ENCODE assay signal across 12 cellular contexts in genomic region chr6:131060311-131060710, GRCh38. TPM values are rescaled to one million over a fixed set of nuclear protein-coding genes. Genes with fewer than 3 reads are reported as not detected.
DNase-seq lines count a peak whose midpoint lies in the region; ATAC-seq, FAIRE-seq and TF ChIP-seq lines count a peak whose summit lies in the region.
"Had no signal": no experiment of that assay in that cellular context is flagged by ENCODE, and none has a peak within 500 bp of the region (broad histone marks: within the 10 kb centered on the region; RNA-seq: fewer than 3 reads in every experiment).

No MANE protein-coding gene starts in this region.

- H2AFZ ChIP-seq in astrocyte (ENCODE audit: low read depth, low read length): no peak overlapping the region

- peak overlapping the region; percentile 93 for H3K4me2 ChIP-seq in A549
- peak overlapping the region; percentile 93 for H3K4me2 ChIP-seq in astrocyte (ENCODE audit: low read length)

- TF ChIP-seq RAD21 in A549 (conservative IDR thresholded peaks at IDR 0.05 in 1 of 2, IDR thresholded peaks at IDR 0.05 in 1 of 2): no peak

- TF ChIP-seq POLR2A in A549 (IDR thresholded peaks at IDR 0.05; ENCODE audit: low read length): no peak
- TF ChIP-seq POLR2A in heart left ventricle (IDR thresholded peaks at IDR 0.05): no peak

- H3K4me3 Mint-ChIP-seq in astrocyte (ENCODE audit: unreplicated experiment) (peak overlapping the region; percentile 84), memory B cell (no peak overlapping the region)

- TF ChIP-seq EP300 in A549 (IDR thresholded peaks at IDR 0.05): no peak

- intact Hi-C loops in heart left ventricle (cut with DNase I): loop anchor here in 6 of 10 donors (5.0 to 10.0 kb wide), 9 partner anchors 33 to 173 kb away; no protein-coding TSS in a partner anchor

- no peaks in the 10 kb centered on the region for H3K36me3 ChIP-seq in astrocyte (ENCODE audit: insufficient read depth, low read length)
- no peaks in the 10 kb centered on the region for H3K36me3 ChIP-seq in heart left ventricle
- H3K36me3 ChIP-seq: BE2C had no signal

- no peak for DNase-seq in A549 (ENCODE audit: low read depth in 1 of 2, low spot score in 1 of 2)
- peak; percentile 21 for DNase-seq in GM13977 (ENCODE audit: low spot score)
- peak; percentile 67 for DNase-seq in astrocyte (ENCODE audit: low read depth)
- no peak for DNase-seq in memory B cell (ENCODE audit: low spot score in 2 of 2)
- DNase-seq in heart left ventricle: no peak
- no peak for DNase-seq in NCI-H446 treated with DMSO at 0.1 percent for 48 hours (lab: John Stamatoyannopoulos, UW)
- no peak for DNase-seq in NCI-H2196 treated with DMSO at 0.1 percent for 48 hours (lab: John Stamatoyannopoulos, UW; ENCODE audit: unreplicated experiment)
- no peak for DNase-seq in DMS 273 treated with DMSO at 0.1 percent for 48 hours (lab: John Stamatoyannopoulos, UW)
- DNase-seq: activated CD4-positive, CD25-positive, alpha-beta regulatory T cell treated with anti-CD3 and anti-CD28 coated beads, Interleukin-2, amount 50 U/mL, for 72 hours; activated naive CD4-positive, alpha-beta T cell treated with anti-CD3 and anti-CD28 coated beads, Interleukin-2, amount 50 U/mL, for 16 hours; BE2C; NCI-H1930 had no signal

- peaks cover 56% of the 10 kb centered on the region for H3K79me2 ChIP-seq in astrocyte (ENCODE audit: insufficient read depth, low read length)

- no peak for FAIRE-seq in A549 (lab: Jason Lieb, UNC)
- no peak for FAIRE-seq in astrocyte (lab: Jason Lieb, UNC)

- peak overlapping the region; percentile 89 to 99 for H3K27ac ChIP-seq in A549
- no peak overlapping the region for H3K27ac ChIP-seq in astrocyte (ENCODE audit: low read depth, low read length)
- peak overlapping the region in 3 of 12 donors; percentile 3 to 12 (median 8) for H3K27ac ChIP-seq in heart left ventricle

- H3K4me1 Mint-ChIP-seq in astrocyte (ENCODE audit: low read depth, unreplicated experiment) (peaks cover 24% of the 10 kb centered on the region), memory B cell (peaks cover 23% of the 10 kb centered on the region)

- peak overlapping the region; percentile 97 for H3K4me3 ChIP-seq in A549
- no peak overlapping the region for H3K4me3 ChIP-seq in astrocyte (ENCODE audit: insufficient read depth, low read depth, low read length)
- H3K4me3 ChIP-seq in heart left ventricle: peak overlapping the region in 4 of 12 donors; percentile 66 to 94 (median 92)

- peaks cover 5% of the 10 kb centered on the region for H3K36me3 Mint-ChIP-seq in astrocyte (ENCODE audit: low read depth, unreplicated experiment)
- no peaks in the 10 kb centered on the region for H3K36me3 Mint-ChIP-seq in memory B cell

- no peak for ATAC-seq in A549
- ATAC-seq in memory B cell (ENCODE audit: low read depth): no peak
- no peak for ATAC-seq in heart left ventricle

- H3K27me3 ChIP-seq in astrocyte (ENCODE audit: insufficient read depth, low read length): no peaks in the 10 kb centered on the region
- no peaks in the 10 kb centered on the region for H3K27me3 ChIP-seq in heart left ventricle

- H3K27ac Mint-ChIP-seq in astrocyte (ENCODE audit: unreplicated experiment) (peak overlapping the region; percentile 89), memory B cell (peak overlapping the region; percentile 75)

- peaks cover 22% of the 10 kb centered on the region for H3K4me1 ChIP-seq in A549
- H3K4me1 ChIP-seq in astrocyte (ENCODE audit: insufficient read depth, low read length): peaks cover 32% of the 10 kb centered on the region
- peaks cover 0 to 31% (median 11%) of the 10 kb centered on the region in 12 donors for H3K4me1 ChIP-seq in heart left ventricle
- H3K4me1 ChIP-seq: BE2C had no signal

- TF ChIP-seq CTCF in A549 (IDR thresholded peaks at IDR 0.05) (no peak), GM13977 (IDR thresholded peaks at IDR 0.05; ENCODE audit: extremely low read depth, insufficient read depth, missing control alignments) (no peak), astrocyte (IDR thresholded peaks at IDR 0.05; ENCODE audit: insufficient read depth, low read depth, low read length) (no peak), heart left ventricle (IDR thresholded peaks at IDR 0.05) (no peak)

- H3K9me3 Mint-ChIP-seq in astrocyte (ENCODE audit: unreplicated experiment) (peaks cover 8% of the 10 kb centered on the region), memory B cell (peaks cover 4% of the 10 kb centered on the region)

- H3K9me3 ChIP-seq in A549 (peaks cover 21% of the 10 kb centered on the region), astrocyte (ENCODE audit: insufficient read depth, low read depth, low read length) (peaks cover 3% of the 10 kb centered on the region), heart left ventricle (peaks cover 0 to 19% (median 7%) of the 10 kb centered on the region in 12 donors)
- H3K9me3 ChIP-seq: BE2C had no signal

- in situ Hi-C loops in GM13977 (cut with MboI; ENCODE audit: low pct_unique_long_range_greater_than_20kb, low sequenced_read_pairs, unreplicated experiment): no loop called here

- CTCF ChIA-PET in A549 (lab: Yijun Ruan, JAX): interaction anchor here (1.5 to 1.6 kb wide), 2 partner anchors 45 to 57 kb away, joined by 3 to 4 read pairs; no protein-coding TSS in a partner anchor

- WGBS in A549 (ENCODE audit: missing lambda C conversion rate): 8% methylated on average over 3 of the region's 3 CpGs
- 71 to 80% (median 75%) methylated on average over 3 of the region's 3 CpGs for whole genome bisulfite sequencing in heart left ventricle, 4 donors

- peaks cover 13% of the 10 kb centered on the region for H4K20me1 ChIP-seq in astrocyte (ENCODE audit: insufficient read depth, low read length)

- H3K9ac ChIP-seq in astrocyte (ENCODE audit: low read length): peak overlapping the region; percentile 14

- H3K27me3 Mint-ChIP-seq in astrocyte (ENCODE audit: low read depth, unreplicated experiment): no peaks in the 10 kb centered on the region
- H3K27me3 Mint-ChIP-seq in memory B cell: no peaks in the 10 kb centered on the region

- POLR2A ChIA-PET in A549 (lab: Yijun Ruan, JAX): no interaction called here

TF ChIP-seq in A549, 52 proteins besides CTCF, POLR2A, EP300 and RAD21:
- TF ChIP-seq PBX3 (IDR thresholded peaks at IDR 0.05): no peak
- TF ChIP-seq ELK1 (IDR thresholded peaks at IDR 0.05; ENCODE audit: low read depth, low read length): no peak
- no peak for TF ChIP-seq TFCP2L1 (CRISPR knock-in tag; IDR thresholded peaks at IDR 0.05)
- TF ChIP-seq CHD4 (IDR thresholded peaks at IDR 0.05; ENCODE audit: borderline replicate concordance): no peak
- TF ChIP-seq MYC (IDR thresholded peaks at IDR 0.05; ENCODE audit: borderline replicate concordance, low read length): no peak

RNA-seq across cellular contexts. Expression of gene EPB41L2, which starts 2.7 kb away (rescaled TPM):
- polyA plus RNA-seq in A549 (2011; rRNA removed) (33.9 and 42.9 TPM in 2 replicates), A549 (2017; fragmentation: RNase III; extraction: RNeasy Plus Mini Kit Qiagen cat#74134 plus additional on column Dnase treatment) (50.3 to 59.9 TPM (median 56.3 TPM) in 3 replicates), heart left ventricle (10 to 100 TPM; 21.3 to 25.5 TPM)
- polyA plus RNA-seq in A549 (2012; cell fraction: cytosol; rRNA removed): 18.9 and 22.1 TPM in 2 replicates
- 23.5 and 43.7 TPM in 2 replicates for polyA plus RNA-seq in A549 (2012; cell fraction: nucleus; rRNA removed)
- polyA minus RNA-seq in A549 (2011; rRNA and poly(A)+ RNA removed): 43.1 and 60.3 TPM in 2 replicates
- total RNA-seq in astrocyte (120 and 136 TPM in 2 replicates), heart left ventricle (100 to 1,000 TPM in 1 of 9 donors, 10 to 100 TPM in 8; 41.0 to 115 (median 53.7) TPM)

Comparison
In these comparisons a context has a peak if more than half of its experiments do, and no peak if none do; other contexts are left out.
1. DNase-seq: peak in GM13977 (single experiment) and astrocyte (single experiment); none in A549 (0 of 2), memory B cell (0 of 2), heart left ventricle (0 of 5), NCI-H446 treated with DMSO at 0.1 percent for 48 hours (single experiment), NCI-H2196 treated with DMSO at 0.1 percent for 48 hours (single experiment) and DMS 273 treated with DMSO at 0.1 percent for 48 hours (single experiment).